28 cellular contexts compared by ENCODE assay signal in the genomic region with DNA sequence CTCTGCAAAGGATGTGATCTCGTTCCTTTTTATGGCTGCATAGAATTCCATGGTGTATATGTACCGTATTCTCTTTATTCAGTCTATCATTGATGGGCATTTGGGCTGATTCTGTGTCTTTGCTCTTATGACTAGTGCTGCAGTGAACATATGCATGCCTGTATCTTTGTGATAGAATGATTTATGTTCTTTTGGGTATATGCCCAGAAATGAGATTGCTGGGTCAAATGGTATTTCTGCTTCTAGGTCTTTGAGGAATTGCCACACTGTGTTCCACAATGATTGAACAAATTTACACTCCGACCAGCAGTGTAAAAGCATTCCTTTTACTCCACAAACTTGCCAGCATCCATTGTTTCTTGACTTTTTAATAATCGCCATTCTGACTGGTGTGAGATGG.
A peak's percentile ranks its signal among the peaks of the same experiment; 100 is the strongest.
DNase-seq lines count a peak whose midpoint lies in the region; ATAC-seq and TF ChIP-seq lines count a peak whose summit lies in the region.
"Had no signal": no experiment of that assay in that cellular context is flagged by ENCODE, and none has a peak within 500 bp of the region (broad histone marks: within the 10 kb centered on the region; RNA-seq: fewer than 3 reads in every experiment).

No MANE protein-coding gene starts in this region.

- H3K9me3 Mint-ChIP-seq in CD14-positive monocyte: peaks cover 0 to 2% (median 0%) of the 10 kb centered on the region in 7 donors
- no peaks in the 10 kb centered on the region for H3K9me3 Mint-ChIP-seq in effector memory CD8-positive, alpha-beta T cell
- H3K9me3 Mint-ChIP-seq: activated CD4-positive, alpha-beta memory T cell treated with anti-CD3 and anti-CD28 coated beads for 36 hours; activated T-helper 2 cell treated with anti-CD3 and anti-CD28 coated beads, Interferon-gamma antibody, Interleukin-2, Interleukin-4, amounts not matched to agents 10 μg/mL and 5 μg/mL and 100 μg/mL, durations not matched to agents 14 hours and 24 hours and 36 hours; central memory CD8-positive, alpha-beta T cell; natural killer cell treated with Interleukin-12 subunit alpha and Interleukin-12 subunit beta and Interleukin-15 and Interleukin-18, amount 100 ng/mL, for 72 hours had no signal

- TF ChIP-seq CTCF in CD14-positive monocyte (IDR thresholded peaks at IDR 0.05): no peak
- no peak for TF ChIP-seq CTCF in fibroblast of the aortic adventitia (IDR thresholded peaks at IDR 0.05; ENCODE audit: insufficient read depth, low read length)

- ATAC-seq in effector memory CD8-positive, alpha-beta T cell (replicated peaks): no peak
- ATAC-seq in GM19351 (IDR thresholded peaks at IDR 0.05; ENCODE audit: unreplicated experiment): no peak
- ATAC-seq: mucosa of descending colon; natural killer cell treated with Interleukin-12 subunit alpha and Interleukin-12 subunit beta and Interleukin-15 and Interleukin-18, amount 100 ng/mL, for 72 hours had no signal

- H3K36me3 Mint-ChIP-seq in CD14-positive monocyte: no peaks in the 10 kb centered on the region
- H3K36me3 Mint-ChIP-seq in effector memory CD8-positive, alpha-beta T cell (ENCODE audit: insufficient read depth): no peaks in the 10 kb centered on the region
- H3K36me3 Mint-ChIP-seq: activated CD4-positive, alpha-beta memory T cell treated with anti-CD3 and anti-CD28 coated beads for 36 hours; activated naive CD8-positive, alpha-beta T cell; natural killer cell treated with Interleukin-12 subunit alpha and Interleukin-12 subunit beta and Interleukin-15 and Interleukin-18, amount 100 ng/mL, for 72 hours had no signal

- H3K4me3 ChIP-seq in fibroblast of the aortic adventitia (ENCODE audit: low read depth, low read length): no peak overlapping the region
- H3K4me3 ChIP-seq: BLaER1 treated with 17β-estradiol and CSF1 and Interleukin-3, amounts not matched to agents 10 nM and 100 nM; lower lobe of right lung; mucosa of descending colon; smooth muscle cell; tibial artery had no signal

- no peak overlapping the region for H3K4me3 Mint-ChIP-seq in CD14-positive monocyte
- H3K4me3 Mint-ChIP-seq in effector memory CD8-positive, alpha-beta T cell: no peak overlapping the region
- H3K4me3 Mint-ChIP-seq: activated CD4-positive, alpha-beta memory T cell treated with anti-CD3 and anti-CD28 coated beads for 36 hours; activated naive CD8-positive, alpha-beta T cell; central memory CD8-positive, alpha-beta T cell; natural killer cell treated with Interleukin-12 subunit alpha and Interleukin-12 subunit beta and Interleukin-15 and Interleukin-18, amount 100 ng/mL, for 72 hours had no signal

- intact Hi-C loops in CD14-positive monocyte (cut with micrococcal nuclease): loop anchor here (2.0 to 10.0 kb wide), 4 partner anchors 43 to 114 kb away; a partner anchor contains a TSS

- H3K4me1 Mint-ChIP-seq in CD14-positive monocyte: peaks cover 47% of the 10 kb centered on the region
- peaks cover 5 to 9% of the 10 kb centered on the region in 2 donors for H3K4me1 Mint-ChIP-seq in effector memory CD8-positive, alpha-beta T cell (ENCODE audit: low read depth in 2 of 2)

- H3K27ac Mint-ChIP-seq in CD14-positive monocyte: peak overlapping the region in 5 of 7 donors; percentile 55 to 94 (median 70)
- no peak overlapping the region for H3K27ac Mint-ChIP-seq in effector memory CD8-positive, alpha-beta T cell
- H3K27ac Mint-ChIP-seq: activated CD4-positive, alpha-beta memory T cell treated with anti-CD3 and anti-CD28 coated beads for 36 hours; activated naive CD8-positive, alpha-beta T cell had no signal

- peaks cover 0 to 4% (median 3%) of the 10 kb centered on the region in 3 donors for H3K27me3 Mint-ChIP-seq in CD14-positive monocyte (ENCODE audit: low read depth in 3 of 3)
- peaks cover 0 to 19% of the 10 kb centered on the region in 2 donors for H3K27me3 Mint-ChIP-seq in effector memory CD8-positive, alpha-beta T cell
- H3K27me3 Mint-ChIP-seq: activated CD4-positive, alpha-beta memory T cell treated with anti-CD3 and anti-CD28 coated beads for 36 hours; activated naive CD8-positive, alpha-beta T cell; central memory CD8-positive, alpha-beta T cell; natural killer cell treated with Interleukin-12 subunit alpha and Interleukin-12 subunit beta and Interleukin-15 and Interleukin-18, amount 100 ng/mL, for 72 hours had no signal

- DNase-seq in CD14-positive monocyte (ENCODE audit: low spot score): no peak
- peak; percentile 10 for DNase-seq in LHCN-M2 (ENCODE audit: low read depth)
- DNase-seq in astrocyte of the hippocampus (ENCODE audit: low read depth, low spot score): peak; percentile 39
- DNase-seq in fibroblast of the aortic adventitia (ENCODE audit: low read depth): peak; percentile 75
- DNase-seq in GF-D8 (lab: John Stamatoyannopoulos, UW): no peak
- DNase-seq in effector memory CD8-positive, alpha-beta T cell: no peak
- DNase-seq: activated CD4-positive, alpha-beta memory T cell treated with anti-CD3 and anti-CD28 coated beads for 36 hours; activated CD4-positive, CD25-positive, alpha-beta regulatory T cell treated with anti-CD3 and anti-CD28 coated beads, Interleukin-2, amount 50 U/mL, for 72 hours; aorta; Calu3; dermis blood vessel endothelial cell; head of caudate nucleus; lower lobe of right lung; mucosa of descending colon; NCI-H1436; NCI-H2081 treated with DMSO at 0.1 percent for 48 hours; NCI-H345; NCI-H748 treated with DMSO at 0.1 percent for 48 hours; stimulated activated CD4-positive, alpha-beta T cell treated with anti-CD3 and anti-CD28 coated beads, Interleukin-1b, Interleukin-23, amount 100 ng/mL, for 48 hours; T-helper 2 cell; tibial artery had no signal

Comparison
In these comparisons a context has a peak if more than half of its experiments do, and no peak if none do; other contexts are left out.
1. DNase-seq: peak in LHCN-M2 (single experiment), astrocyte of the hippocampus (single experiment) and fibroblast of the aortic adventitia (single experiment); none in CD14-positive monocyte (single experiment), GF-D8 (single experiment) and effector memory CD8-positive, alpha-beta T cell (0 of 3).
2. H3K27ac Mint-ChIP-seq: peak in CD14-positive monocyte (5 of 7); none in effector memory CD8-positive, alpha-beta T cell (0 of 2).